11 cellular contexts compared by ENCODE assay signal in the genomic region with DNA sequence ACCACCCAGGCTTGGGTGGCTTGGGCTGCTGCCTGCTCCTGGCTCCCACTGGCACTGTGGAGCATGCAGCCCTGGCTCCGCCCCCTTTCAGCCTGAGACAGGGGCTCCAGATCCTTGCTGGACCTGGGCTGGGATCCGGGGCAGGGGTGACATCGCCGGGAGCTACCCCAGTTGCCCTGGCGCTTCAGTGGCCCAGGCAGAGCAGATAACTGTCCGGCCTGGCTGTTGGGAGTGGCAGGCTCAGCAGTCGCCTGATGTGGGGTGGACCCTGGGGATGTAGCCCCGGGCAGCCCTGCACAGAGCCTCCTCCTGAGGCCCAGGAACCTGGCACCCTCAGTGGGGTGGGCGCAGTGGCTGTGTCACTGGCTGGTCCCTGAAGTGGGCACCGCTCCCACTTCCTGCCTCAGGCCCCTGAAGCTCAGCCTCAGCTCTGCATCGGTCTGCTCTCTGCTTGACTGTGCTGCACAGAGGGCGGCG. TPM values are rescaled to one million over a fixed set of nuclear protein-coding genes. Genes with fewer than 3 reads are reported as not detected.
A peak's percentile ranks its signal among the peaks of the same experiment; 100 is the strongest.
DNase-seq lines count a peak whose midpoint lies in the region; ATAC-seq, FAIRE-seq and TF ChIP-seq lines count a peak whose summit lies in the region.
"Had no signal": no experiment of that assay in that cellular context is flagged by ENCODE, and none has a peak within 500 bp of the region (broad histone marks: within the 10 kb centered on the region; RNA-seq: fewer than 3 reads in every experiment).

No MANE protein-coding gene starts in this region.

- no peak overlapping the region for H3K27ac ChIP-seq in naive thymus-derived CD4-positive, alpha-beta T cell (ENCODE audit: low read depth, low read length)
- H3K27ac ChIP-seq: heart left ventricle, skin epidermis, WERI-Rb-1 had no signal

- peak; percentile 48 for ATAC-seq in GM21825 (IDR thresholded peaks at IDR 0.05; ENCODE audit: unreplicated experiment)
- ATAC-seq in memory B cell (ENCODE audit: low read depth) = peak; percentile 25
- ATAC-seq in naive thymus-derived CD4-positive, alpha-beta T cell = no peak
- ATAC-seq in HG03469 (IDR thresholded peaks at IDR 0.05; ENCODE audit: unreplicated experiment) = no peak

- POLR2A ChIA-PET in naive thymus-derived CD4-positive, alpha-beta T cell (lab: Charles Lee) = no interaction called here
- POLR2A ChIA-PET in activated CD4-positive, alpha-beta memory T cell treated with anti-CD3 and anti-CD28 coated beads for 36 hours (lab: Charles Lee) = no interaction called here

- H3K4me1 Mint-ChIP-seq in memory B cell = peaks cover 34% of the 10 kb centered on the region
- H3K4me1 Mint-ChIP-seq in naive thymus-derived CD4-positive, alpha-beta T cell = peaks cover 22 to 67% (median 45%) of the 10 kb centered on the region in 7 donors
- peaks cover 37% of the 10 kb centered on the region for H3K4me1 Mint-ChIP-seq in activated CD4-positive, alpha-beta memory T cell treated with anti-CD3 and anti-CD28 coated beads for 36 hours (ENCODE audit: low read depth)

- peak overlapping the region; percentile 30 for H3K4me3 Mint-ChIP-seq in memory B cell
- no peak overlapping the region for H3K4me3 Mint-ChIP-seq in naive thymus-derived CD4-positive, alpha-beta T cell
- H3K4me3 Mint-ChIP-seq in activated CD4-positive, alpha-beta memory T cell treated with anti-CD3 and anti-CD28 coated beads for 36 hours = no peak overlapping the region

- H3K9me3 Mint-ChIP-seq in memory B cell = no peaks in the 10 kb centered on the region
- no peaks in the 10 kb centered on the region for H3K9me3 Mint-ChIP-seq in naive thymus-derived CD4-positive, alpha-beta T cell
- no peaks in the 10 kb centered on the region for H3K9me3 Mint-ChIP-seq in activated CD4-positive, alpha-beta memory T cell treated with anti-CD3 and anti-CD28 coated beads for 36 hours

- no peaks in the 10 kb centered on the region for H3K9me3 ChIP-seq in naive thymus-derived CD4-positive, alpha-beta T cell (ENCODE audit: control insufficient read depth in 2 of 3, low read length in 3 of 3)
- H3K9me3 ChIP-seq: heart left ventricle had no signal

- H3K27ac Mint-ChIP-seq in memory B cell = peak overlapping the region; percentile 65
- H3K27ac Mint-ChIP-seq in naive thymus-derived CD4-positive, alpha-beta T cell = peak overlapping the region in 1 of 9 donors; percentile 36
- no peak overlapping the region for H3K27ac Mint-ChIP-seq in activated CD4-positive, alpha-beta memory T cell treated with anti-CD3 and anti-CD28 coated beads for 36 hours

- peaks cover 0 to 3% of the 10 kb centered on the region in 2 donors for H3K4me1 ChIP-seq in naive thymus-derived CD4-positive, alpha-beta T cell (ENCODE audit: control insufficient read depth in 2 of 2, insufficient read depth in 2 of 2, low read length in 2 of 2)

- DNase-seq in GM13976 (ENCODE audit: low spot score) = peak; percentile 32
- DNase-seq in HTR-8/SVneo (ENCODE audit: insufficient read length, low spot score) = no peak
- no peak for DNase-seq in memory B cell (ENCODE audit: low spot score in 2 of 2)
- no peak for DNase-seq in naive thymus-derived CD4-positive, alpha-beta T cell
- no peak for DNase-seq in DMS 273 (lab: John Stamatoyannopoulos, UW; ENCODE audit: unreplicated experiment)
- DNase-seq in activated CD4-positive, alpha-beta memory T cell treated with anti-CD3 and anti-CD28 coated beads for 36 hours = no peak
- DNase-seq: heart left ventricle, WERI-Rb-1 had no signal

- H3K27me3 Mint-ChIP-seq in memory B cell = no peaks in the 10 kb centered on the region
- no peaks in the 10 kb centered on the region for H3K27me3 Mint-ChIP-seq in naive thymus-derived CD4-positive, alpha-beta T cell
- no peaks in the 10 kb centered on the region for H3K27me3 Mint-ChIP-seq in activated CD4-positive, alpha-beta memory T cell treated with anti-CD3 and anti-CD28 coated beads for 36 hours

- in situ Hi-C loops in GM13976 (cut with MboI; ENCODE audit: low sequenced_read_pairs, unreplicated experiment) = no loop called here

- no peak overlapping the region for H3K4me3 ChIP-seq in naive thymus-derived CD4-positive, alpha-beta T cell (ENCODE audit: low read length)
- H3K4me3 ChIP-seq: heart left ventricle, skin epidermis had no signal

- intact Hi-C loops in naive thymus-derived CD4-positive, alpha-beta T cell (cut with micrococcal nuclease) = no loop called here
- intact Hi-C loops in activated CD4-positive, alpha-beta memory T cell treated with anti-CD3 and anti-CD28 coated beads for 36 hours (cut with micrococcal nuclease) = no loop called here

- FAIRE-seq in HTR-8/SVneo (lab: Jason Lieb, UNC) = peak; percentile 64

- CTCF ChIA-PET in naive thymus-derived CD4-positive, alpha-beta T cell (lab: Charles Lee) = interaction anchor here (1.1 kb wide), 1 partner anchor 42 kb away, joined by 3 read pairs; no protein-coding TSS in a partner anchor
- CTCF ChIA-PET in activated CD4-positive, alpha-beta memory T cell treated with anti-CD3 and anti-CD28 coated beads for 36 hours (lab: Charles Lee) = no interaction called here

- H3K36me3 Mint-ChIP-seq in memory B cell = peaks cover 24% of the 10 kb centered on the region
- peaks cover 3 to 48% (median 21%) of the 10 kb centered on the region in 5 donors for H3K36me3 Mint-ChIP-seq in naive thymus-derived CD4-positive, alpha-beta T cell
- peaks cover 12% of the 10 kb centered on the region for H3K36me3 Mint-ChIP-seq in activated CD4-positive, alpha-beta memory T cell treated with anti-CD3 and anti-CD28 coated beads for 36 hours

- peaks cover 0 to 5% (median 0%) of the 10 kb centered on the region in 3 experiments for H3K36me3 ChIP-seq in naive thymus-derived CD4-positive, alpha-beta T cell (ENCODE audit: control insufficient read depth in 2 of 3, insufficient read depth in 3 of 3, low read length in 3 of 3)
- H3K36me3 ChIP-seq: heart left ventricle, WERI-Rb-1 had no signal

- TF ChIP-seq CTCF in GM13976 (IDR thresholded peaks at IDR 0.05; ENCODE audit: borderline replicate concordance, control extremely low read depth, extremely low read depth, insufficient read depth, missing control alignments) = no peak

- H3K27me3 ChIP-seq in naive thymus-derived CD4-positive, alpha-beta T cell (ENCODE audit: control insufficient read depth in 2 of 2, insufficient read depth in 2 of 2, low read length in 2 of 2) = no peaks in the 10 kb centered on the region
- H3K27me3 ChIP-seq: heart left ventricle had no signal

RNA-seq across cellular contexts. Expression of a gene that starts 57.9 kb away (rescaled TPM):
- total RNA-seq in naive thymus-derived CD4-positive, alpha-beta T cell = 100 to 1,000 TPM in 1 of 5 experiments, 10 to 100 TPM in 4; 38.4 to 107 (median 43.4) TPM
- 10 to 100 TPM; 11.1 to 11.2 TPM for polyA plus RNA-seq in naive thymus-derived CD4-positive, alpha-beta T cell
- total RNA-seq in activated CD4-positive, alpha-beta memory T cell treated with anti-CD3 and anti-CD28 coated beads for 36 hours = 10 to 100 TPM; 50.7 to 51.4 TPM

Comparison
In these comparisons a context has a peak if more than half of its experiments do, and no peak if none do; other contexts are left out.
1. ATAC-seq: peak in GM21825 (single experiment) and memory B cell (single experiment); none in naive thymus-derived CD4-positive, alpha-beta T cell (single experiment) and HG03469 (single experiment).